In the genomic region with DNA sequence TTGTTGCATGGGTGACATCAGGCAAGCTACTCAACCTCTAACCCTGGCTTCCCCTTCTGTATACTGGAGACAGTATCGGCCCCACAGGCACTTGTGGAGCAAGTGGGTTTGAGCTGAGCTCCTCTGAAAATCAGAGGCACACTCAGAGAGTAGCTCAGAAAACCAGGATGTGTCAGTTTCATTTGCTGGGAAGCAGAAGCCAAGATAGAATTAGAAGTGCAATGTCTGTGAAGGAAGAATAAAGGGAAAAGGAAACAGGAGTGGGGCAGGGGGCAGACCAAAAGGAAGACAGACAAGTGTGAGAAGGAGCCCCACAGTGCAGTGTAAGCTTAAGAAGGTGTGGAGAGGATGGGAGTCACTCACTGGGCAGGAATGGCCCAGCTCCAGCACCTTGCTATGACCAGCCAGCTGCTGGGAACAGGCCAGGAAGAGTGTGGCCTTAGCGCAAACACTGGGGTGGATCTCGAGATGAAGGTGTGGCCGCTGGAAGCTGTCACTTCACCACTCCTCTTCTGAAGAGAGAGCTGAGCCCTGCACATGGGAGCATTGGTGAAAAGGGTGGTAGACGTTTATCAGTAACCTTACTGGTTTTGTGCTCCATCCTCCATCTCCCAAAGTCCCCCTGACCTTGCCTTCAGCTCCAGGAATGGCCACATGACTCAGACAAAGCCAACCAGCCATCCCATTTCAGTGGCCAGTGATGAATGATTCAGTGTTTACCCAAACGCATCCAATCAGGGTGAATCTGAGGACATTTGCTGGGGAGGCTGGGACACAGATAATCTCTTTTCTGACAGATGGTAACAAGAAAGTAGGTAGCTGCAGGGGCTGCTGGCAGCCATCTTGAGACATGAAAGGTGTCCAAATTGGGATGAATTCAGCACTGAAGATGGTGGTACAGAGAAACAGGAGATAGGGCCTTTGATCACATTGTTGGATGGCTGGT, we compare ENCODE assay signal across 9 cellular contexts.
A peak's percentile ranks its signal among the peaks of the same experiment; 100 is the strongest.
DNase-seq lines count a peak whose midpoint lies in the region; ATAC-seq and TF ChIP-seq lines count a peak whose summit lies in the region.
"Had no signal": no experiment of that assay in that cellular context is flagged by ENCODE, and none has a peak within 500 bp of the region (broad histone marks: within the 10 kb centered on the region; RNA-seq: fewer than 3 reads in every experiment).

No MANE protein-coding gene starts in this region.

- no peaks in the 10 kb centered on the region for H3K27me3 Mint-ChIP-seq in natural killer cell treated with Interleukin-12 subunit alpha and Interleukin-12 subunit beta and Interleukin-15 and Interleukin-18, amount 100 ng/mL, for 72 hours

- peak overlapping the region; percentile 79 for H3K4me3 Mint-ChIP-seq in natural killer cell treated with Interleukin-12 subunit alpha and Interleukin-12 subunit beta and Interleukin-15 and Interleukin-18, amount 100 ng/mL, for 72 hours

- CTCF ChIA-PET in mammary epithelial cell (lab: Charles Lee; ENCODE audit: low non-redundant PET), result no interaction called here

- intact Hi-C loops in mammary epithelial cell (cut with micrococcal nuclease) (no loop called here), right cardiac atrium (cut with DNase I) (no loop called here), tibial artery (cut with DNase I; ENCODE audit: low total_unique reads) (loop anchor here (5.0 kb wide), 1 partner anchor 1368 kb away; no protein-coding TSS in a partner anchor)

- H3K9me3 Mint-ChIP-seq in natural killer cell treated with Interleukin-12 subunit alpha and Interleukin-12 subunit beta and Interleukin-15 and Interleukin-18, amount 100 ng/mL, for 72 hours, result no peaks in the 10 kb centered on the region

- peak overlapping the region in 1 of 2 donors; percentile 65 for H3K27ac Mint-ChIP-seq in natural killer cell treated with Interleukin-12 subunit alpha and Interleukin-12 subunit beta and Interleukin-15 and Interleukin-18, amount 100 ng/mL, for 72 hours

- no peak for TF ChIP-seq CTCF in mammary epithelial cell (conservative IDR thresholded peaks at IDR 0.05 in 1 of 2, IDR thresholded peaks at IDR 0.05 in 1 of 2; ENCODE audit: extremely low read depth in 1 of 2, insufficient read depth in 1 of 2, low read depth in 1 of 2, low read length in 2 of 2)
- no peak for TF ChIP-seq CTCF in tibial artery (IDR thresholded peaks at IDR 0.05)

- peaks cover 7 to 13% of the 10 kb centered on the region in 2 donors for H3K4me1 Mint-ChIP-seq in natural killer cell treated with Interleukin-12 subunit alpha and Interleukin-12 subunit beta and Interleukin-15 and Interleukin-18, amount 100 ng/mL, for 72 hours (ENCODE audit: low read depth in 2 of 2)

- dilution Hi-C loops in mammary epithelial cell (cut with HindIII; ENCODE audit: low sequenced_read_pairs), result no loop called here

- H3K9me3 ChIP-seq in mammary epithelial cell (replicated peaks; ENCODE audit: insufficient read depth, low read length) (no peaks in the 10 kb centered on the region), right cardiac atrium (ENCODE audit: control insufficient read depth, low read length) (no peaks in the 10 kb centered on the region), tibial artery (peaks cover 0 to 2% (median 0%) of the 10 kb centered on the region in 3 donors)

- H3K36me3 ChIP-seq in mammary epithelial cell (ENCODE audit: insufficient read depth, low read length) (no peaks in the 10 kb centered on the region), tibial artery (no peaks in the 10 kb centered on the region)

- H3K4me1 ChIP-seq in mammary epithelial cell (ENCODE audit: insufficient read depth, low read length) (no peaks in the 10 kb centered on the region), right cardiac atrium (ENCODE audit: control insufficient read depth, insufficient read depth, low read length) (peaks cover 3% of the 10 kb centered on the region), tibial artery (peaks cover 0 to 13% (median 9%) of the 10 kb centered on the region in 4 donors)

- H3K36me3 Mint-ChIP-seq in natural killer cell treated with Interleukin-12 subunit alpha and Interleukin-12 subunit beta and Interleukin-15 and Interleukin-18, amount 100 ng/mL, for 72 hours, result no peaks in the 10 kb centered on the region

- H2AFZ ChIP-seq in mammary epithelial cell (ENCODE audit: low read depth, low read length), result peak overlapping the region; percentile 90

- DNase-seq in DMS 273 (lab: John Stamatoyannopoulos, UW; ENCODE audit: unreplicated experiment) (peak; percentile 7), DMS 273 treated with DMSO at 0.1 percent for 48 hours (lab: John Stamatoyannopoulos, UW) (no peak), NCI-H524 (lab: John Stamatoyannopoulos, UW) (peak; percentile 63 to 88), mammary epithelial cell (no peak), NCI-H774 (lab: John Stamatoyannopoulos, UW) (no peak), right cardiac atrium (no peak), tibial artery (no peak)
- DNase-seq in natural killer cell treated with Interleukin-12 subunit alpha and Interleukin-12 subunit beta and Interleukin-15 and Interleukin-18, amount 100 ng/mL, for 72 hours (ENCODE audit: low spot score), result no peak

- H3K27me3 ChIP-seq in mammary epithelial cell (ENCODE audit: insufficient read depth, low read length) (no peaks in the 10 kb centered on the region), right cardiac atrium (ENCODE audit: control insufficient read depth, insufficient read depth) (no peaks in the 10 kb centered on the region), tibial artery (peaks cover 0 to 8% of the 10 kb centered on the region in 2 donors)

- H3K27ac ChIP-seq in mammary epithelial cell (ENCODE audit: insufficient read depth, low read depth, low read length) (no peak overlapping the region), right cardiac atrium (ENCODE audit: low read length) (no peak overlapping the region), tibial artery (no peak overlapping the region)
- H3K27ac ChIP-seq: 22Rv1 had no signal

- H3K4me3 ChIP-seq in mammary epithelial cell (replicated peaks in 1 of 3; ENCODE audit: insufficient read depth in 1 of 3, low read depth in 2 of 3, low read length in 3 of 3) (no peak overlapping the region), right cardiac atrium (ENCODE audit: low read length) (no peak overlapping the region), tibial artery (no peak overlapping the region)

- no peaks in the 10 kb centered on the region for H4K20me1 ChIP-seq in mammary epithelial cell (ENCODE audit: insufficient read depth, low read length)

- WGBS in mammary epithelial cell (ENCODE audit: low coverage, missing lambda C conversion rate), result 97% methylated on average over 6 of the region's 6 CpGs
- WGBS in right cardiac atrium, result 78% methylated on average over 6 of the region's 6 CpGs

- no TSS peak for BruUV-seq in mammary epithelial cell (replicated peaks; lab: Mats Ljungman, UMichigan)

- H3K4me2 ChIP-seq in mammary epithelial cell (ENCODE audit: insufficient read depth, low read depth, low read length), result no peak overlapping the region

- H3K79me2 ChIP-seq in mammary epithelial cell (ENCODE audit: insufficient read depth, low read length), result no peaks in the 10 kb centered on the region

- in situ Hi-C loops in mammary epithelial cell (cut with MboI; ENCODE audit: low sequenced_read_pairs in 2 of 2), result no loop called here

- H3K9ac ChIP-seq in mammary epithelial cell (ENCODE audit: insufficient read depth, low read length), result no peak overlapping the region

- ATAC-seq in natural killer cell treated with Interleukin-12 subunit alpha and Interleukin-12 subunit beta and Interleukin-15 and Interleukin-18, amount 100 ng/mL, for 72 hours, result no peak
- ATAC-seq in right cardiac atrium, result no peak

Comparison
In these comparisons a context has a peak if more than half of its experiments do, and no peak if none do; other contexts are left out.
1. DNase-seq: peak in DMS 273 (single experiment) and NCI-H524 (2 of 2); none in DMS 273 treated with DMSO at 0.1 percent for 48 hours (single experiment), mammary epithelial cell (single experiment), natural killer cell treated with Interleukin-12 subunit alpha and Interleukin-12 subunit beta and Interleukin-15 and Interleukin-18, amount 100 ng/mL, for 72 hours (single experiment), NCI-H774 (single experiment), right cardiac atrium (0 of 3) and tibial artery (0 of 2).